Comparison of ENCODE assay signal across 17 cellular contexts in genomic region chr4:185903205-185903604, GRCh38.
DNase-seq lines count a peak whose midpoint lies in the region; TF ChIP-seq lines count a peak whose summit lies in the region.
"Had no signal": no experiment of that assay in that cellular context is flagged by ENCODE, and none has a peak within 500 bp of the region (broad histone marks: within the 10 kb centered on the region; RNA-seq: fewer than 3 reads in every experiment).

No MANE protein-coding gene starts in this region.

- no peaks in the 10 kb centered on the region for H4K20me1 ChIP-seq in osteoblast (ENCODE audit: insufficient read depth, low read length)

- intact Hi-C loops in testis (cut with DNase I; ENCODE audit: low total_unique reads) (no loop called here), spleen (cut with DNase I; ENCODE audit: low total_unique reads) (no loop called here)

- H3K9me3 ChIP-seq in osteoblast (ENCODE audit: low read depth, low read length) (no peaks in the 10 kb centered on the region), testis (no peaks in the 10 kb centered on the region), spleen (no peaks in the 10 kb centered on the region)

- TF ChIP-seq POLR2A in testis (IDR thresholded peaks at IDR 0.05) (no peak), spleen (IDR thresholded peaks at IDR 0.05) (no peak)

- no peak overlapping the region for H3K4me2 ChIP-seq in osteoblast (ENCODE audit: insufficient read depth, low read length)

- H3K36me3 ChIP-seq in osteoblast (ENCODE audit: insufficient read depth, low read length) (no peaks in the 10 kb centered on the region), testis (ENCODE audit: low read depth, missing control alignments) (no peaks in the 10 kb centered on the region), spleen (no peaks in the 10 kb centered on the region)

- H3K27me3 ChIP-seq in osteoblast (ENCODE audit: insufficient read depth, low read length): no peaks in the 10 kb centered on the region
- no peaks in the 10 kb centered on the region for H3K27me3 ChIP-seq in testis
- H3K27me3 ChIP-seq in spleen (replicated peaks in 1 of 7): no peaks in the 10 kb centered on the region

- no peak overlapping the region for H2AFZ ChIP-seq in osteoblast (ENCODE audit: low read length)

- TF ChIP-seq CTCF in osteoblast (IDR thresholded peaks at IDR 0.05; ENCODE audit: extremely low read depth, low read depth, low read length): no peak
- TF ChIP-seq CTCF in testis (IDR thresholded peaks at IDR 0.05): no peak
- TF ChIP-seq CTCF in spleen (IDR thresholded peaks at IDR 0.05 in 8 of 11, conservative IDR thresholded peaks at IDR 0.05 in 3 of 11): no peak

- 98 to 100% methylated on average over 1 of the region's 1 CpG for WGBS in testis, 2 donors
- 88 to 100% (median 94%) methylated on average over 1 of the region's 1 CpG for WGBS in spleen, 5 donors

- H3K4me3 ChIP-seq in osteoblast (ENCODE audit: insufficient read depth, low read length) (no peak overlapping the region), testis (no peak overlapping the region), spleen (no peak overlapping the region)

- in situ Hi-C loops in SK-MEL-5 (cut with HindIII; ENCODE audit: low pct_unique_long_range_greater_than_20kb, low sequenced_read_pairs): no loop called here

- H3K27ac ChIP-seq in epithelial cell of prostate (peak overlapping the region; percentile 31), osteoblast (ENCODE audit: low read depth, low read length) (peak overlapping the region; percentile 58), testis (no peak overlapping the region), spleen (no peak overlapping the region)

- H3K4me1 ChIP-seq in osteoblast (ENCODE audit: insufficient read depth, low read length) (peaks cover 10% of the 10 kb centered on the region), testis (no peaks in the 10 kb centered on the region), spleen (no peaks in the 10 kb centered on the region)

- DNase-seq in HPDE6-E6E7 (ENCODE audit: extremely low spot score): peak; percentile 58
- DNase-seq in SK-MEL-5 (ENCODE audit: low read depth, low spot score): peak; percentile 9
- no peak for DNase-seq in epithelial cell of prostate (ENCODE audit: low read depth, low spot score)
- peak; percentile 27 for DNase-seq in osteoblast (ENCODE audit: insufficient read length, low spot score, missing footprints)
- no peak for DNase-seq in testis
- DNase-seq in COR-L47 (lab: John Stamatoyannopoulos, UW): no peak
- no peak for DNase-seq in GM19240 (ENCODE audit: insufficient read length, low spot score)
- DNase-seq in spleen: no peak
- DNase-seq: C1 segment of cervical spinal cord; CD8-positive, alpha-beta memory T cell; DMS79; KBM-7; MV-4-11; NCI-H1694 treated with DMSO at 0.1 percent for 48 hours; NCI-H510A; NCI-H748 treated with DMSO at 0.1 percent for 48 hours; SIG-M5 had no signal

- H3K79me2 ChIP-seq in osteoblast (ENCODE audit: insufficient read depth, low read length): no peaks in the 10 kb centered on the region

Comparison
In these comparisons a context has a peak if more than half of its experiments do, and no peak if none do; other contexts are left out.
1. DNase-seq: peak in HPDE6-E6E7 (single experiment), SK-MEL-5 (single experiment) and osteoblast (single experiment); none in epithelial cell of prostate (single experiment), testis (single experiment), COR-L47 (single experiment), GM19240 (single experiment) and spleen (single experiment).
2. H3K27ac ChIP-seq: peak in epithelial cell of prostate (single experiment) and osteoblast (single experiment); none in testis (0 of 2) and spleen (0 of 8).